ENCODE assay signal across 8 cellular contexts in the genomic region with DNA sequence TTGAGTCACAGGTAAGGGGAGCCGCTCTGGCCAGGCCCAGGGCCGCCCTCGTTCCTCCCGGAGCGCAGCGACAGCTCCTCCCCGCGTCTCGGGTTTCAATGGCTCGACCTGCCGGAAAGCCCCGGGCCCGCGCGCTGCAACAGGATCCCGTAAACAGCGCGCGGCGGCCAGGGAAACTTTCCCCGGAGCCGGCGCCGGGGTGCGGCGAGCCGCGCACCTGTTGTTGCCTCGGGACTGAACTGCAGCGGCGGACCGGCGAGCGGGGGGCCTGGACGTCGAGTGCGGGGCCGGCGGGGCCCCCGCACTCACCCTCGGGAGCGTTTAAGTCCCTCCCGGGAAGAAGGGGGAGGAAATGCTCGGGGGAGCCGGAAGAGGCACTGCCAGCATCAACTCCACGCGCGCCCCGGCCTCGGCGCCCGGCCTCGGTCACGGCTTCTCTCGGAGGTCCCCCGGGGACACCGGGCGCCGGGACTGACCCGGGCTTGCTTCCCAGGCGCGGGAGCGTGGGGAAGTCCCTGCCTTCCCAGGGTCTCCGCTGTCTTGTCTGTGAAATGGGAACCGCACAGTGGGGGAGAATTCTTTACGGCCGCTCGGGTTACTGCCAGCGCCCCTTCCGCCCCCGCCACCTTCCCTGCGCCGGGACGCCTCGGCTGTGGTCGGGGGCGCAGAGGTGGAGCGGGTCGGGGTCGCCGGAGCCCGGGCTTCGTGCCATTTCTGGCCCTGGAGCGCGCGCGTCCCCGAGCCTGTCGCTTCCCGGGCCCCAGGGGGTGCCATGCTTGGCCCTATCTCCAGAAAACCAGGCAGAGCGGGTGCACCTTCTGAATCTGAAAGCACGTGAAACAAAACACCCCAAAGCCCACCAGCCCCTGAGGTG. TPM values are rescaled to one million over a fixed set of nuclear protein-coding genes. Genes with fewer than 3 reads are reported as not detected.
DNase-seq lines count a peak whose midpoint lies in the region; ATAC-seq and TF ChIP-seq lines count a peak whose summit lies in the region.

No MANE protein-coding gene starts in this region.

- no peak for DNase-seq in AG09309 (ENCODE audit: low read depth)
- peak; percentile 72 for DNase-seq in NCI-H2171 treated with DMSO at 0.1 percent for 48 hours (lab: John Stamatoyannopoulos, UW)
- peak; percentile 60 for DNase-seq in activated T-helper 1 cell treated with anti-CD3 and anti-CD28 coated beads, Interleukin-12 subunit alpha, Interleukin-12 subunit beta, Interleukin-2, Interleukin-4 antibody, amounts not matched to agents 30 ng/mL and 10 ng/mL and 1 ng/mL, durations not matched to agents 14 hours and 24 hours and 36 hours (ENCODE audit: low spot score)
- DNase-seq in Right ventricle myocardium superior: peak; percentile 58
- peak; percentile 62 for DNase-seq in progenitor cell of endocrine pancreas (ENCODE audit: low spot score, unreplicated experiment)
- DNase-seq in COLO829 (ENCODE audit: low spot score): no peak

- no peaks in the 10 kb centered on the region for H3K4me1 Mint-ChIP-seq in activated T-helper 1 cell treated with anti-CD3 and anti-CD28 coated beads, Interleukin-12 subunit alpha, Interleukin-12 subunit beta, Interleukin-2, Interleukin-4 antibody, amounts not matched to agents 30 ng/mL and 10 ng/mL and 1 ng/mL, durations not matched to agents 14 hours and 24 hours and 36 hours (ENCODE audit: low read depth)
- H3K4me1 Mint-ChIP-seq in progenitor cell of endocrine pancreas (ENCODE audit: low read depth): peaks cover 5% of the 10 kb centered on the region

- H3K36me3 Mint-ChIP-seq in activated T-helper 1 cell treated with anti-CD3 and anti-CD28 coated beads, Interleukin-12 subunit alpha, Interleukin-12 subunit beta, Interleukin-2, Interleukin-4 antibody, amounts not matched to agents 30 ng/mL and 10 ng/mL and 1 ng/mL, durations not matched to agents 14 hours and 24 hours and 36 hours (ENCODE audit: low read depth): no peaks in the 10 kb centered on the region
- H3K36me3 Mint-ChIP-seq in progenitor cell of endocrine pancreas (ENCODE audit: insufficient read depth): no peaks in the 10 kb centered on the region

- intact Hi-C loops in activated T-helper 1 cell treated with anti-CD3 and anti-CD28 coated beads, Interleukin-12 subunit alpha, Interleukin-12 subunit beta, Interleukin-2, Interleukin-4 antibody, amounts not matched to agents 30 ng/mL and 10 ng/mL and 1 ng/mL, durations not matched to agents 14 hours and 24 hours and 36 hours (cut with micrococcal nuclease): loop anchor here (2.0 to 5.0 kb wide), 3 partner anchors 44 to 100 kb away; no protein-coding TSS in a partner anchor
- intact Hi-C loops in Right ventricle myocardium superior (cut with DNase I): no loop called here

- peaks cover 38% of the 10 kb centered on the region for H3K27me3 Mint-ChIP-seq in activated T-helper 1 cell treated with anti-CD3 and anti-CD28 coated beads, Interleukin-12 subunit alpha, Interleukin-12 subunit beta, Interleukin-2, Interleukin-4 antibody, amounts not matched to agents 30 ng/mL and 10 ng/mL and 1 ng/mL, durations not matched to agents 14 hours and 24 hours and 36 hours (ENCODE audit: insufficient read depth)
- peaks cover 40% of the 10 kb centered on the region for H3K27me3 Mint-ChIP-seq in progenitor cell of endocrine pancreas

- H3K27ac Mint-ChIP-seq in activated T-helper 1 cell treated with anti-CD3 and anti-CD28 coated beads, Interleukin-12 subunit alpha, Interleukin-12 subunit beta, Interleukin-2, Interleukin-4 antibody, amounts not matched to agents 30 ng/mL and 10 ng/mL and 1 ng/mL, durations not matched to agents 14 hours and 24 hours and 36 hours: peak overlapping the region; percentile 78
- peak overlapping the region; percentile 45 for H3K27ac Mint-ChIP-seq in progenitor cell of endocrine pancreas

- H3K9me3 Mint-ChIP-seq in activated T-helper 1 cell treated with anti-CD3 and anti-CD28 coated beads, Interleukin-12 subunit alpha, Interleukin-12 subunit beta, Interleukin-2, Interleukin-4 antibody, amounts not matched to agents 30 ng/mL and 10 ng/mL and 1 ng/mL, durations not matched to agents 14 hours and 24 hours and 36 hours: no peaks in the 10 kb centered on the region
- no peaks in the 10 kb centered on the region for H3K9me3 Mint-ChIP-seq in progenitor cell of endocrine pancreas (ENCODE audit: low read depth)

- H3K4me3 Mint-ChIP-seq in activated T-helper 1 cell treated with anti-CD3 and anti-CD28 coated beads, Interleukin-12 subunit alpha, Interleukin-12 subunit beta, Interleukin-2, Interleukin-4 antibody, amounts not matched to agents 30 ng/mL and 10 ng/mL and 1 ng/mL, durations not matched to agents 14 hours and 24 hours and 36 hours: peak overlapping the region; percentile 74
- H3K4me3 Mint-ChIP-seq in progenitor cell of endocrine pancreas (ENCODE audit: low read depth): peak overlapping the region; percentile 70

- TF ChIP-seq CTCF in AG09309 (IDR thresholded peaks at IDR 0.05; ENCODE audit: control insufficient read depth, insufficient read depth, low read depth, low read length, missing control alignments): no peak
- TF ChIP-seq CTCF in progenitor cell of endocrine pancreas (IDR thresholded peaks at IDR 0.05; ENCODE audit: unreplicated experiment): no peak

- H3K4me3 ChIP-seq in AG09309 (ENCODE audit: control insufficient read depth, low read depth, low read length): peak overlapping the region; percentile 51

- ATAC-seq in GM18858 (IDR thresholded peaks at IDR 0.05; ENCODE audit: unreplicated experiment) (peak; percentile 92), HG02943 (IDR thresholded peaks at IDR 0.05; ENCODE audit: low read depth, unreplicated experiment) (peak; percentile 82), Right ventricle myocardium superior (ENCODE audit: poor library complexity) (peak; percentile 95)

RNA-seq across cellular contexts. Expression of a gene that starts 7.4 kb away (rescaled TPM):
- not detected in 2 replicates for total RNA-seq in activated T-helper 1 cell treated with anti-CD3 and anti-CD28 coated beads, Interleukin-12 subunit alpha, Interleukin-12 subunit beta, Interleukin-2, Interleukin-4 antibody, amounts not matched to agents 30 ng/mL and 10 ng/mL and 1 ng/mL, durations not matched to agents 14 hours and 24 hours and 36 hours
- 0.38 TPM for total RNA-seq in Right ventricle myocardium superior
- not detected in 2 replicates for total RNA-seq in progenitor cell of endocrine pancreas

Comparison
In these comparisons a context has a peak if more than half of its experiments do, and no peak if none do; other contexts are left out.
1. DNase-seq: peak in NCI-H2171 treated with DMSO at 0.1 percent for 48 hours (single experiment), activated T-helper 1 cell treated with anti-CD3 and anti-CD28 coated beads, Interleukin-12 subunit alpha, Interleukin-12 subunit beta, Interleukin-2, Interleukin-4 antibody, amounts not matched to agents 30 ng/mL and 10 ng/mL and 1 ng/mL, durations not matched to agents 14 hours and 24 hours and 36 hours (single experiment), Right ventricle myocardium superior (single experiment) and progenitor cell of endocrine pancreas (single experiment); none in AG09309 (single experiment) and COLO829 (single experiment).
2. Peak in every context shown above with its lines, with median percentiles within 50 percentile points of each other: ATAC-seq.